Comparison of ENCODE assay signal across 28 cellular contexts in genomic region chr4:14575919-14576318, GRCh38.
"Had no signal": no experiment of that assay in that cellular context is flagged by ENCODE, and none has a peak within 500 bp of the region (broad histone marks: within the 10 kb centered on the region; RNA-seq: fewer than 3 reads in every experiment).

No MANE protein-coding gene starts in this region.

- H3K4me3 ChIP-seq: colonic mucosa, coronary artery, dorsolateral prefrontal cortex, esophagus muscularis mucosa, esophagus squamous epithelium, gastrocnemius medialis, gastroesophageal sphincter, heart left ventricle, heart right ventricle had no signal

- H3K9me3 ChIP-seq: colonic mucosa, esophagus muscularis mucosa, esophagus squamous epithelium, gastrocnemius medialis, gastroesophageal sphincter had no signal

- DNase-seq: colonic mucosa; cortex of kidney; dermis blood vessel endothelial cell; dorsolateral prefrontal cortex; effector CD4-positive, alpha-beta T cell; effector CD8-positive, alpha-beta T cell; effector memory CD4-positive, alpha-beta T cell; effector memory CD8-positive, alpha-beta T cell; endodermal cell; erythroblast; esophagus squamous epithelium; foreskin fibroblast; foreskin keratinocyte; foreskin melanocyte; gastrocnemius medialis; glutamatergic neuron; head of caudate nucleus; heart left ventricle; heart right ventricle had no signal

- H3K36me3 ChIP-seq: colonic mucosa, esophagus muscularis mucosa, esophagus squamous epithelium, gastrocnemius medialis, gastroesophageal sphincter, heart left ventricle, heart right ventricle had no signal

- H3K4me1 ChIP-seq: colonic mucosa, esophagus muscularis mucosa, esophagus squamous epithelium, foreskin keratinocyte, gastrocnemius medialis, gastroesophageal sphincter, heart left ventricle, heart right ventricle had no signal

- H3K27me3 ChIP-seq: colonic mucosa, dorsolateral prefrontal cortex, esophagus muscularis mucosa, esophagus squamous epithelium, foreskin keratinocyte, gastrocnemius medialis, gastroesophageal sphincter, heart left ventricle, heart right ventricle had no signal

- FAIRE-seq: colon, endometrium, endothelial cell of umbilical vein, frontal cortex had no signal

- ATAC-seq: effector memory CD8-positive, alpha-beta T cell; esophagus mucosa; foreskin keratinocyte; gastrocnemius medialis; gastroesophageal sphincter; heart left ventricle; heart right ventricle had no signal

- H3K27ac ChIP-seq: colonic mucosa, coronary artery, dorsolateral prefrontal cortex, epithelial cell of prostate, esophagus muscularis mucosa, esophagus squamous epithelium, foreskin keratinocyte, gastrocnemius medialis, gastroesophageal sphincter, heart left ventricle, heart right ventricle had no signal
